In the genomic region with DNA sequence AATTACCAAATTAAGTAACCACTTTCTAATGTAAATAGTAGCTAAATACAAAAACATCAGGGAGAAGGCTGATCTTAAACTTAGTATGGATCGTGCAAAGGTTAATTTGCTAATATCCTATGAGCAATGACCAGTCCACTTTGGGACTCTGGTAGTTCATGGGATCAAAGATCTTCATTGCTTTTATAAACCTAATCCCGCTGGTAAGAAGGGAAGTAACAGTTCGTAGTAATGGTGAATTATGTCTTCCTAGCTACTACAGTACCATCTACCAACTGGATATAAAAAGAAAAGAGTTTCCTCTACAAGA, we compare ENCODE assay signal across 20 cellular contexts.
DNase-seq lines count a peak whose midpoint lies in the region; ATAC-seq, FAIRE-seq and TF ChIP-seq lines count a peak whose summit lies in the region.
"Had no signal": no experiment of that assay in that cellular context is flagged by ENCODE, and none has a peak within 500 bp of the region (broad histone marks: within the 10 kb centered on the region; RNA-seq: fewer than 3 reads in every experiment).

No MANE protein-coding gene starts in this region.

- H4K91ac ChIP-seq in trophoblast cell (ENCODE audit: low read depth, low read length): no peak overlapping the region

- TF ChIP-seq POLR2A in HepG2 (IDR thresholded peaks at IDR 0.05; ENCODE audit: insufficient read depth in 1 of 2, low read depth in 2 of 2, low read length in 2 of 2): no peak

- peak overlapping the region in 1 of 2 donors; percentile 72 for H3K27ac ChIP-seq in liver (ENCODE audit: low read depth in 1 of 2, low read length in 2 of 2)
- H3K27ac ChIP-seq in HepG2 (ENCODE audit: extremely low read length, insufficient read depth, low read length): no peak overlapping the region
- H3K27ac ChIP-seq in trophoblast cell (ENCODE audit: low read depth, low read length): no peak overlapping the region
- H3K27ac ChIP-seq: 22Rv1 had no signal

- H3K9me3 ChIP-seq in liver (ENCODE audit: control insufficient read depth in 4 of 4, low read length in 3 of 4) (no peaks in the 10 kb centered on the region), HepG2 (ENCODE audit: low read length) (no peaks in the 10 kb centered on the region), trophoblast cell (ENCODE audit: insufficient read depth, low read depth, low read length) (peaks cover 1% of the 10 kb centered on the region)
- H3K9me3 ChIP-seq: HAP-1 had no signal

- peaks cover 3% of the 10 kb centered on the region for H3K27me3 Mint-ChIP-seq in nephron (ENCODE audit: low read depth)

- H3K79me1 ChIP-seq in trophoblast cell (ENCODE audit: low read length): no peaks in the 10 kb centered on the region

- H3K27me3 ChIP-seq in liver (ENCODE audit: control insufficient read depth in 4 of 4, insufficient read depth in 4 of 4, low read length in 3 of 4): no peaks in the 10 kb centered on the region
- H3K27me3 ChIP-seq in HepG2 (ENCODE audit: control insufficient read depth in 1 of 2, insufficient read depth in 2 of 2, low read length in 2 of 2): no peaks in the 10 kb centered on the region
- no peaks in the 10 kb centered on the region for H3K27me3 ChIP-seq in trophoblast cell (ENCODE audit: insufficient read depth, low read length)

- no peak overlapping the region for H2BK5ac ChIP-seq in trophoblast cell (ENCODE audit: low read depth, low read length, poor library complexity)

- no peak overlapping the region for H3K4ac ChIP-seq in trophoblast cell (ENCODE audit: low read depth, low read length)

- H3K4me3 ChIP-seq in liver (ENCODE audit: low read depth in 1 of 3, low read length in 3 of 3): no peak overlapping the region
- no peak overlapping the region for H3K4me3 ChIP-seq in HepG2 (replicated peaks in 1 of 3; ENCODE audit: insufficient read depth in 1 of 3, low read depth in 2 of 3, low read length in 3 of 3)
- H3K4me3 ChIP-seq in trophoblast cell (ENCODE audit: low read depth, low read length): no peak overlapping the region
- H3K4me3 ChIP-seq: HAP-1 had no signal

- H4K20me1 ChIP-seq in HepG2 (ENCODE audit: insufficient read depth, low read length): no peaks in the 10 kb centered on the region

- no peak for FAIRE-seq in HepG2 (lab: Jason Lieb, UNC)
- FAIRE-seq: A204.1, GM12891, GM18507, H54 had no signal

- no peaks in the 10 kb centered on the region for H3K36me3 Mint-ChIP-seq in nephron (ENCODE audit: low read depth)
- H3K36me3 Mint-ChIP-seq: CD4-positive, alpha-beta memory T cell had no signal

- H3K4me1 ChIP-seq in liver (ENCODE audit: control insufficient read depth in 4 of 4, insufficient read depth in 4 of 4, low read length in 3 of 4) (peaks cover 10 to 33% (median 25%) of the 10 kb centered on the region in 4 donors), HepG2 (ENCODE audit: insufficient read depth, low read length) (no peaks in the 10 kb centered on the region), trophoblast cell (ENCODE audit: control insufficient read depth in 1 of 2, insufficient read depth in 2 of 2, low read length in 2 of 2) (peaks cover 0 to 5% of the 10 kb centered on the region in 2 experiments)
- H3K4me1 ChIP-seq: HAP-1 had no signal

- no peak overlapping the region for H3K14ac ChIP-seq in trophoblast cell (ENCODE audit: low read length)

- H2AFZ ChIP-seq in HepG2 (ENCODE audit: low read length) (no peak overlapping the region), trophoblast cell (ENCODE audit: insufficient read depth, low read length, poor library complexity) (no peak overlapping the region)

- H3K79me2 ChIP-seq in HepG2 (ENCODE audit: insufficient read depth, low read length) (no peaks in the 10 kb centered on the region), trophoblast cell (ENCODE audit: control insufficient read depth, insufficient read depth, low read length, poor library complexity) (no peaks in the 10 kb centered on the region)

- no peak overlapping the region for H3K18ac ChIP-seq in trophoblast cell (ENCODE audit: low read length)

- H2BK12ac ChIP-seq in trophoblast cell (ENCODE audit: low read length): no peak overlapping the region

- peak overlapping the region; percentile 71 to 91 (median 82) for H3K27ac Mint-ChIP-seq in nephron
- H3K27ac Mint-ChIP-seq: B cell; CD4-positive, alpha-beta memory T cell; HFFc6 had no signal

- no peak overlapping the region for H4K8ac ChIP-seq in trophoblast cell (ENCODE audit: low read depth, low read length)

- in situ Hi-C loops in HepG2 (cut with HindIII; ENCODE audit: extremely low pct_ligation_motif_present, low pct_unique_long_range_greater_than_20kb): no loop called here

- ATAC-seq in HepG2: no peak

- H3K4me2 ChIP-seq in HepG2 (ENCODE audit: low read depth, low read length): no peak overlapping the region
- no peak overlapping the region for H3K4me2 ChIP-seq in trophoblast cell (ENCODE audit: low read length)

- peak in 1 of 2 donors; percentile 26 for TF ChIP-seq RAD21 in liver (IDR thresholded peaks at IDR 0.05)
- TF ChIP-seq RAD21 in HepG2 (CRISPR knock-in tag; IDR thresholded peaks at IDR 0.05): no peak

- TF ChIP-seq EP300 in HepG2 (IDR thresholded peaks at IDR 0.05; ENCODE audit: low read depth in 2 of 2, low read length in 2 of 2) (no peak), HepG2 (CRISPR knock-in tag; IDR thresholded peaks at IDR 0.05; ENCODE audit: borderline replicate concordance) (no peak)

- DNase-seq in HepG2 (ENCODE audit: low spot score): no peak
- peak; percentile 46 for DNase-seq in left kidney (ENCODE audit: low read depth, low spot score)
- DNase-seq in trophoblast cell: no peak
- no peak for DNase-seq in stimulated activated CD4-positive, alpha-beta T cell treated with anti-CD3 and anti-CD28 coated beads, Interleukin-12 subunit alpha, Interleukin-12 subunit beta, amount 100 ng/mL, for 4 hours
- DNase-seq: C1 segment of cervical spinal cord; Calu3; CD4-positive, alpha-beta memory T cell; COR-L47; DMS53; GOT3; HFFc6 had no signal

- H4K12ac ChIP-seq in trophoblast cell (ENCODE audit: low read depth, low read length): no peak overlapping the region

- TF ChIP-seq CTCF in liver (IDR thresholded peaks at IDR 0.05; ENCODE audit: low read depth, low read length, missing input control) (no peak), HepG2 (CRISPR knock-in tag; IDR thresholded peaks at IDR 0.05) (no peak), nephron (IDR thresholded peaks at IDR 0.05; ENCODE audit: unreplicated experiment in 3 of 3) (no peak)

- no peak overlapping the region for H2AK5ac ChIP-seq in trophoblast cell (ENCODE audit: low read length)

- CTCF ChIA-PET in HepG2 (lab: Yijun Ruan, JAX; ENCODE audit: low intra/inter-chr PET ratio, low total read pairs): no interaction called here

- BruUV-seq in HepG2 (replicated peaks; lab: Mats Ljungman, UMichigan): no TSS peak

- no peak overlapping the region for H3K4me3 Mint-ChIP-seq in nephron
- H3K4me3 Mint-ChIP-seq: B cell; CD4-positive, alpha-beta memory T cell; HFFc6 had no signal

- H3K4me1 Mint-ChIP-seq in nephron: peaks cover 53% of the 10 kb centered on the region
- H3K4me1 Mint-ChIP-seq: CD4-positive, alpha-beta memory T cell had no signal

- no peaks in the 10 kb centered on the region for H3K36me3 ChIP-seq in liver (ENCODE audit: control insufficient read depth in 4 of 4, insufficient read depth in 3 of 4, low read depth in 1 of 4, low read length in 3 of 4)
- H3K36me3 ChIP-seq in HepG2 (replicated peaks in 1 of 2; ENCODE audit: control insufficient read depth in 1 of 2, insufficient read depth in 2 of 2, low read length in 2 of 2): no peaks in the 10 kb centered on the region
- peaks cover 2 to 6% of the 10 kb centered on the region in 2 experiments for H3K36me3 ChIP-seq in trophoblast cell (ENCODE audit: control insufficient read depth in 1 of 2, insufficient read depth in 2 of 2, low read length in 2 of 2)
- H3K36me3 ChIP-seq: HAP-1 had no signal

- no peaks in the 10 kb centered on the region for H3K9me3 Mint-ChIP-seq in nephron
- H3K9me3 Mint-ChIP-seq: HFFc6 had no signal

- no peak overlapping the region for H3K23ac ChIP-seq in trophoblast cell (ENCODE audit: low read length)

- no peak overlapping the region for H3K9ac ChIP-seq in liver (ENCODE audit: low read depth in 1 of 2, low read length in 2 of 2)
- H3K9ac ChIP-seq in HepG2 (ENCODE audit: insufficient read depth, low read depth, low read length): no peak overlapping the region
- no peak overlapping the region for H3K9ac ChIP-seq in trophoblast cell (ENCODE audit: low read length)

- intact Hi-C loops in HepG2 (cut with micrococcal nuclease; ENCODE audit: unreplicated experiment): no loop called here

- H2BK120ac ChIP-seq in trophoblast cell (ENCODE audit: insufficient read depth, low read length, poor library complexity): no peak overlapping the region

- POLR2A ChIA-PET in HepG2 (lab: Yijun Ruan, JAX): no interaction called here

- 34% methylated on average over 3 of the region's 3 CpGs for WGBS in liver
- 26% methylated on average over 3 of the region's 3 CpGs for WGBS in HepG2 (ENCODE audit: low lambda C conversion rate)
- no CpG with 5 or more reads among the region's 3 CpGs for WGBS in trophoblast cell (ENCODE audit: extremely low coverage, insufficient coverage, insufficient read length)

TF ChIP-seq in HepG2, 621 proteins besides CTCF, POLR2A, EP300 and RAD21:
- no peak for TF ChIP-seq MED13 (CRISPR knock-in tag; IDR thresholded peaks at IDR 0.05)
- no peak for TF ChIP-seq ZIK1 (CRISPR knock-in tag; IDR thresholded peaks at IDR 0.05; ENCODE audit: borderline replicate concordance, low read depth)
- TF ChIP-seq KDM6A (CRISPR knock-in tag; IDR thresholded peaks at IDR 0.05; ENCODE audit: low read depth): no peak
- TF ChIP-seq THYN1 (CRISPR knock-in tag; IDR thresholded peaks at IDR 0.05; ENCODE audit: borderline replicate concordance, low read depth): no peak
- TF ChIP-seq ARID2 (CRISPR knock-in tag; IDR thresholded peaks at IDR 0.05; ENCODE audit: borderline replicate concordance): no peak
- no peak for TF ChIP-seq ATAD3A (CRISPR knock-in tag; IDR thresholded peaks at IDR 0.05)
- no peak for TF ChIP-seq PLRG1 (conservative IDR thresholded peaks at IDR 0.05)
